7 cellular contexts compared by ENCODE assay signal in genomic region chr16:35651841-35652240, GRCh38.
"Had no signal": no experiment of that assay in that cellular context is flagged by ENCODE, and none has a peak within 500 bp of the region (broad histone marks: within the 10 kb centered on the region; RNA-seq: fewer than 3 reads in every experiment).

No MANE protein-coding gene starts in this region.

- H3K4me3 ChIP-seq: K562 had no signal

- H3K4me2 ChIP-seq: KMS-11 had no signal

- ATAC-seq: HepG2, K562 had no signal

- DNase-seq: IMR-90, KBM-7, KG1 had no signal

- H3K9ac ChIP-seq: KMS-11 had no signal

- H3K27ac ChIP-seq: HL-60, KMS-11 had no signal
